11 cellular contexts compared by ENCODE assay signal in the genomic region with DNA sequence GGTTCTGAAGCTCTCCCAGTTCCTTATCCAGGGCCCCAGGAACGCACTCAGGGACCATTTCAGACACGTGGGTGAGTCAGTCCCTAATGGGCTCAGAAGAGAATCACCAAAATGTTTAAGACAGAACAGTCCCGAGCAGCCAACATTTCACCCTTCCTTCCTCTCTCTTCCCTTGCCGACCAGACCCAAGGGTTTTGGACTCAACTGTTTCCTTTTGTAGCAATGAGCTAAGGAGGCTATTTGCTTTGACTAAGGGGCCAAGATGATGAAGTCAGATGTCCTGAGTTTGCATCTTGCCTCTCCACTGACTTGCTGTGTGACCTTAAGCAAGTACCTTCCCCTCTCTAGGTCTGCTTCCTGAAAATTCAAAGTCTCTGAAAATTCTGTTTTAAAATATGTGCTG.
DNase-seq lines count a peak whose midpoint lies in the region; ATAC-seq, FAIRE-seq and TF ChIP-seq lines count a peak whose summit lies in the region.
"Had no signal": no experiment of that assay in that cellular context is flagged by ENCODE, and none has a peak within 500 bp of the region (broad histone marks: within the 10 kb centered on the region; RNA-seq: fewer than 3 reads in every experiment).

No MANE protein-coding gene starts in this region.

- H2AFZ ChIP-seq in mammary epithelial cell (ENCODE audit: low read depth, low read length), result no peak overlapping the region

- H3K4me2 ChIP-seq in mammary epithelial cell (ENCODE audit: insufficient read depth, low read depth, low read length), result no peak overlapping the region

- no peaks in the 10 kb centered on the region for H3K36me3 Mint-ChIP-seq in MCF 10A (ENCODE audit: insufficient read depth, unreplicated experiment)
- no peaks in the 10 kb centered on the region for H3K36me3 Mint-ChIP-seq in activated T-cell treated with anti-CD3 and anti-CD28 coated beads, Interleukin-2, amount 50 U/mL, for 72 hours (ENCODE audit: insufficient read depth in 2 of 2)

- POLR2A ChIA-PET in MCF 10A (lab: Yijun Ruan, JAX), result interaction anchor here (0.5 to 1.7 kb wide), 4 partner anchors 13 to 249 kb away, joined by 4 to 9 read pairs (median 7); no protein-coding TSS in a partner anchor

- H3K4me3 Mint-ChIP-seq in MCF 10A (ENCODE audit: unreplicated experiment), result no peak overlapping the region
- no peak overlapping the region for H3K4me3 Mint-ChIP-seq in activated T-cell treated with anti-CD3 and anti-CD28 coated beads, Interleukin-2, amount 50 U/mL, for 72 hours

- H3K27ac ChIP-seq in mammary epithelial cell (ENCODE audit: insufficient read depth, low read depth, low read length), result no peak overlapping the region
- H3K27ac ChIP-seq in iPS-18a (ENCODE audit: low read length), result peak overlapping the region; percentile 22
- H3K27ac ChIP-seq: WERI-Rb-1 had no signal

- peaks cover 7% of the 10 kb centered on the region for H3K9me3 Mint-ChIP-seq in MCF 10A (ENCODE audit: unreplicated experiment)
- no peaks in the 10 kb centered on the region for H3K9me3 Mint-ChIP-seq in activated T-cell treated with anti-CD3 and anti-CD28 coated beads, Interleukin-2, amount 50 U/mL, for 72 hours

- intact Hi-C loops in MCF 10A (cut with micrococcal nuclease) (no loop called here), mammary epithelial cell (cut with micrococcal nuclease) (no loop called here)

- in situ Hi-C loops in mammary epithelial cell (cut with MboI; ENCODE audit: low sequenced_read_pairs in 2 of 2) (no loop called here), astrocyte of the spinal cord (cut with HindIII; ENCODE audit: low sequenced_read_pairs) (no loop called here)

- H3K9me3 ChIP-seq in mammary epithelial cell (replicated peaks; ENCODE audit: insufficient read depth, low read length), result no peaks in the 10 kb centered on the region
- H3K9me3 ChIP-seq in iPS-18a (ENCODE audit: control insufficient read depth, low read depth, low read length), result no peaks in the 10 kb centered on the region

- dilution Hi-C loops in mammary epithelial cell (cut with HindIII; ENCODE audit: low sequenced_read_pairs), result loop anchor here (5.0 kb wide), 2 partner anchors 34 to 41 kb away; no protein-coding TSS in a partner anchor

- CTCF ChIA-PET in MCF 10A (lab: Yijun Ruan, JAX) (interaction anchor here (0.7 kb wide), 1 partner anchor 1420 kb away, joined by 3 read pairs; no protein-coding TSS in a partner anchor), mammary epithelial cell (lab: Charles Lee; ENCODE audit: low non-redundant PET) (no interaction called here)

- no peak for ATAC-seq in HG02798 (IDR thresholded peaks at IDR 0.05; ENCODE audit: poor library complexity, unreplicated experiment)
- no peak for ATAC-seq in activated T-cell treated with anti-CD3 and anti-CD28 coated beads, Interleukin-2, amount 50 U/mL, for 72 hours (replicated peaks in 1 of 2)

- H3K4me1 Mint-ChIP-seq in MCF 10A (ENCODE audit: insufficient read depth, unreplicated experiment), result peaks cover 24% of the 10 kb centered on the region
- no peaks in the 10 kb centered on the region for H3K4me1 Mint-ChIP-seq in activated T-cell treated with anti-CD3 and anti-CD28 coated beads, Interleukin-2, amount 50 U/mL, for 72 hours (ENCODE audit: low read depth)

- TF ChIP-seq CTCF in MCF 10A (IDR thresholded peaks at IDR 0.05; ENCODE audit: unreplicated experiment), result no peak
- no peak for TF ChIP-seq CTCF in mammary epithelial cell (conservative IDR thresholded peaks at IDR 0.05 in 1 of 2, IDR thresholded peaks at IDR 0.05 in 1 of 2; ENCODE audit: extremely low read depth in 1 of 2, insufficient read depth in 1 of 2, low read depth in 1 of 2, low read length in 2 of 2)
- TF ChIP-seq CTCF in astrocyte of the spinal cord (IDR thresholded peaks at IDR 0.05; ENCODE audit: low read depth, low read length), result no peak

- peak overlapping the region; percentile 79 for H3K27ac Mint-ChIP-seq in MCF 10A (ENCODE audit: low read depth, unreplicated experiment)
- H3K27ac Mint-ChIP-seq in activated T-cell treated with anti-CD3 and anti-CD28 coated beads, Interleukin-2, amount 50 U/mL, for 72 hours, result no peak overlapping the region

- 80% methylated on average over 4 of the region's 4 CpGs for WGBS in mammary epithelial cell (ENCODE audit: low coverage, missing lambda C conversion rate)

- no peak overlapping the region for H3K4me3 ChIP-seq in mammary epithelial cell (replicated peaks in 1 of 3; ENCODE audit: insufficient read depth in 1 of 3, low read depth in 2 of 3, low read length in 3 of 3)
- H3K4me3 ChIP-seq in astrocyte of the spinal cord (ENCODE audit: low read depth, low read length), result no peak overlapping the region
- no peak overlapping the region for H3K4me3 ChIP-seq in iPS-18a (ENCODE audit: low read length)

- H3K36me3 ChIP-seq in mammary epithelial cell (ENCODE audit: insufficient read depth, low read length) (no peaks in the 10 kb centered on the region), iPS-18a (ENCODE audit: control insufficient read depth, low read depth, low read length) (no peaks in the 10 kb centered on the region)
- H3K36me3 ChIP-seq: WERI-Rb-1 had no signal

- DNase-seq in MCF 10A (ENCODE audit: unreplicated experiment), result peak; percentile 28
- DNase-seq in mammary epithelial cell, result no peak
- DNase-seq in astrocyte of the spinal cord (ENCODE audit: low read depth, low spot score), result peak; percentile 89
- peak; percentile 13 for DNase-seq in urothelium cell line (ENCODE audit: low spot score)
- DNase-seq in AG08396 (ENCODE audit: low spot score), result no peak
- no peak for DNase-seq in activated T-cell treated with anti-CD3 and anti-CD28 coated beads, Interleukin-2, amount 50 U/mL, for 72 hours
- DNase-seq: GDM1, NCI-H1092 treated with DMSO at 0.1 percent for 48 hours, WERI-Rb-1 had no signal

- H3K79me2 ChIP-seq in mammary epithelial cell (ENCODE audit: insufficient read depth, low read length), result no peaks in the 10 kb centered on the region

- no peaks in the 10 kb centered on the region for H3K27me3 Mint-ChIP-seq in MCF 10A (ENCODE audit: insufficient read depth, unreplicated experiment)
- H3K27me3 Mint-ChIP-seq in activated T-cell treated with anti-CD3 and anti-CD28 coated beads, Interleukin-2, amount 50 U/mL, for 72 hours (ENCODE audit: low read depth), result peaks cover 22% of the 10 kb centered on the region

- H3K9ac ChIP-seq in mammary epithelial cell (ENCODE audit: insufficient read depth, low read length) (no peak overlapping the region), iPS-18a (ENCODE audit: low read length) (no peak overlapping the region)

- H4K20me1 ChIP-seq in mammary epithelial cell (ENCODE audit: insufficient read depth, low read length), result no peaks in the 10 kb centered on the region

- H3K27me3 ChIP-seq in mammary epithelial cell (ENCODE audit: insufficient read depth, low read length) (no peaks in the 10 kb centered on the region), iPS-18a (ENCODE audit: control insufficient read depth, insufficient read depth, low read length) (no peaks in the 10 kb centered on the region)

- no TSS peak for BruUV-seq in MCF 10A (replicated peaks; lab: Mats Ljungman, UMichigan)
- no TSS peak for BruUV-seq in mammary epithelial cell (replicated peaks; lab: Mats Ljungman, UMichigan)

- H3K4me1 ChIP-seq in mammary epithelial cell (ENCODE audit: insufficient read depth, low read length) (peaks cover 15% of the 10 kb centered on the region), iPS-18a (ENCODE audit: control insufficient read depth, low read depth, low read length) (peaks cover 41% of the 10 kb centered on the region)

- FAIRE-seq in urothelium cell line (lab: Jason Lieb, UNC), result no peak

Comparison
In these comparisons a context has a peak if more than half of its experiments do, and no peak if none do; other contexts are left out.
1. DNase-seq: peak in MCF 10A (single experiment), astrocyte of the spinal cord (single experiment) and urothelium cell line (single experiment); none in mammary epithelial cell (single experiment), AG08396 (single experiment) and activated T-cell treated with anti-CD3 and anti-CD28 coated beads, Interleukin-2, amount 50 U/mL, for 72 hours (0 of 2).